ENCODE assay signal across 8 cellular contexts in genomic region chr4:64158648-64159326, GRCh38.
A peak's percentile ranks its signal among the peaks of the same experiment; 100 is the strongest.
DNase-seq lines count a peak whose midpoint lies in the region; ATAC-seq, FAIRE-seq and TF ChIP-seq lines count a peak whose summit lies in the region.

No MANE protein-coding gene starts in this region.

- H3K79me2 ChIP-seq in OCI-LY3 (ENCODE audit: low read length) (no peaks in the 10 kb centered on the region), keratinocyte (ENCODE audit: control insufficient read depth, insufficient read depth, low read length) (no peaks in the 10 kb centered on the region)

- in situ Hi-C loops in astrocyte of the spinal cord (cut with HindIII; ENCODE audit: low sequenced_read_pairs) = no loop called here

- ATAC-seq in GM21381 (IDR thresholded peaks at IDR 0.05; ENCODE audit: unreplicated experiment) = peak; percentile 85
- ATAC-seq in HG03575 (IDR thresholded peaks at IDR 0.05; ENCODE audit: extremely low read depth, insufficient number of reproducible peaks, low FRiP score, unreplicated experiment) = peak; percentile 89

- FAIRE-seq in keratinocyte (lab: Jason Lieb, UNC) = peak; percentile 80

- DNase-seq in activated CD4-positive, alpha-beta T cell treated with anti-CD3 and anti-CD28 coated beads for 24 hours (ENCODE audit: low read depth in 2 of 2) = peak; percentile 3 to 25
- no peak for DNase-seq in activated CD4-positive, alpha-beta T cell treated with anti-CD3 and anti-CD28 coated beads, Interleukin-2, amount 50 U/mL, for 4 hours
- DNase-seq in astrocyte of the spinal cord (ENCODE audit: low read depth, low spot score) = peak; percentile 71
- DNase-seq in keratinocyte (ENCODE audit: low read depth, low spot score) = peak; percentile 33
- peak; percentile 38 to 49 for DNase-seq in stimulated activated CD4-positive, alpha-beta T cell treated with anti-CD3 and anti-CD28 coated beads, Interleukin-2, amount 100 ng/mL, for 48 hours

- no peaks in the 10 kb centered on the region for H3K36me3 ChIP-seq in OCI-LY3 (replicated peaks; ENCODE audit: low read depth, low read length)
- no peaks in the 10 kb centered on the region for H3K36me3 ChIP-seq in keratinocyte (ENCODE audit: control insufficient read depth in 2 of 2, extremely low read depth in 1 of 2, insufficient read depth in 2 of 2, low read length in 2 of 2)

- H3K4me3 ChIP-seq in OCI-LY3 (ENCODE audit: low read length) (peak overlapping the region; percentile 69), astrocyte of the spinal cord (ENCODE audit: low read depth, low read length) (peak overlapping the region; percentile 21), keratinocyte (ENCODE audit: control insufficient read depth in 2 of 3, extremely low read depth in 1 of 3, insufficient read depth in 2 of 3, low read depth in 1 of 3, low read length in 3 of 3) (peak overlapping the region in 2 of 3 experiments; percentile 48 to 54)

- H3K27me3 ChIP-seq in OCI-LY3 (ENCODE audit: low read depth, low read length) = no peaks in the 10 kb centered on the region
- no peaks in the 10 kb centered on the region for H3K27me3 ChIP-seq in keratinocyte (ENCODE audit: control insufficient read depth, extremely low read depth, insufficient read depth, low read length)

- H2AFZ ChIP-seq in OCI-LY3 (ENCODE audit: low read depth, low read length) = peak overlapping the region; percentile 68
- peak overlapping the region; percentile 96 for H2AFZ ChIP-seq in keratinocyte (ENCODE audit: control insufficient read depth, low read length)

- H3K9me3 ChIP-seq in OCI-LY3 (ENCODE audit: insufficient read depth, low read length) (no peaks in the 10 kb centered on the region), keratinocyte (ENCODE audit: control insufficient read depth, low read depth, low read length) (no peaks in the 10 kb centered on the region)

- dilution Hi-C loops in keratinocyte (cut with MboI; ENCODE audit: extremely low pct_ligation_motif_present, low sequenced_read_pairs) = loop anchor here (25.0 kb wide), 1 partner anchor 379 kb away; no protein-coding TSS in a partner anchor

- peak overlapping the region; percentile 51 for H3K4me2 ChIP-seq in OCI-LY3 (ENCODE audit: low read length)
- H3K4me2 ChIP-seq in keratinocyte (ENCODE audit: control insufficient read depth, extremely low read depth, insufficient read depth, low read depth, low read length) = peak overlapping the region; percentile 68

- no peak overlapping the region for H3K27ac ChIP-seq in OCI-LY3 (ENCODE audit: low read length)
- no peak overlapping the region for H3K27ac ChIP-seq in keratinocyte (ENCODE audit: control insufficient read depth, insufficient read depth, low read length)

- peak overlapping the region; percentile 48 for H3K9ac ChIP-seq in OCI-LY3 (ENCODE audit: low read length)
- H3K9ac ChIP-seq in keratinocyte (ENCODE audit: control insufficient read depth, extremely low read depth, insufficient read depth, low read length) = no peak overlapping the region

- H3K9me1 ChIP-seq in keratinocyte (ENCODE audit: control insufficient read depth, extremely low read depth, insufficient read depth, low read length) = no peaks in the 10 kb centered on the region

- H4K20me1 ChIP-seq in OCI-LY3 (ENCODE audit: insufficient read depth, low read length) (no peaks in the 10 kb centered on the region), keratinocyte (ENCODE audit: control insufficient read depth, extremely low read depth, insufficient read depth, low read length) (no peaks in the 10 kb centered on the region)

- H3K4me1 ChIP-seq in OCI-LY3 (ENCODE audit: low read length) = peaks cover 9% of the 10 kb centered on the region
- no peaks in the 10 kb centered on the region for H3K4me1 ChIP-seq in keratinocyte (ENCODE audit: control insufficient read depth, extremely low read depth, insufficient read depth, low read length)

- peak; percentile 91 for TF ChIP-seq CTCF in OCI-LY3 (IDR thresholded peaks at IDR 0.05; ENCODE audit: low read depth, low read length)
- peak; percentile 69 for TF ChIP-seq CTCF in astrocyte of the spinal cord (IDR thresholded peaks at IDR 0.05; ENCODE audit: low read depth, low read length)
- peak; percentile 63 to 81 (median 69) for TF ChIP-seq CTCF in keratinocyte (optimal IDR thresholded peaks at IDR 0.05 in 1 of 3, IDR thresholded peaks at IDR 0.05 in 1 of 3, conservative IDR thresholded peaks at IDR 0.05 in 1 of 3; ENCODE audit: extremely low read depth in 1 of 3, insufficient read depth in 2 of 3, low read length in 3 of 3)

Comparison
In these comparisons a context has a peak if more than half of its experiments do, and no peak if none do; other contexts are left out.
1. DNase-seq: peak in activated CD4-positive, alpha-beta T cell treated with anti-CD3 and anti-CD28 coated beads for 24 hours (2 of 2), astrocyte of the spinal cord (single experiment), keratinocyte (single experiment) and stimulated activated CD4-positive, alpha-beta T cell treated with anti-CD3 and anti-CD28 coated beads, Interleukin-2, amount 100 ng/mL, for 48 hours (2 of 2); none in activated CD4-positive, alpha-beta T cell treated with anti-CD3 and anti-CD28 coated beads, Interleukin-2, amount 50 U/mL, for 4 hours (0 of 2).
2. Peak in every context shown above with its lines, with median percentiles within 50 percentile points of each other: H3K4me3 ChIP-seq and CTCF ChIP-seq.